ENCODE assay signal across 21 cellular contexts in the genomic region with DNA sequence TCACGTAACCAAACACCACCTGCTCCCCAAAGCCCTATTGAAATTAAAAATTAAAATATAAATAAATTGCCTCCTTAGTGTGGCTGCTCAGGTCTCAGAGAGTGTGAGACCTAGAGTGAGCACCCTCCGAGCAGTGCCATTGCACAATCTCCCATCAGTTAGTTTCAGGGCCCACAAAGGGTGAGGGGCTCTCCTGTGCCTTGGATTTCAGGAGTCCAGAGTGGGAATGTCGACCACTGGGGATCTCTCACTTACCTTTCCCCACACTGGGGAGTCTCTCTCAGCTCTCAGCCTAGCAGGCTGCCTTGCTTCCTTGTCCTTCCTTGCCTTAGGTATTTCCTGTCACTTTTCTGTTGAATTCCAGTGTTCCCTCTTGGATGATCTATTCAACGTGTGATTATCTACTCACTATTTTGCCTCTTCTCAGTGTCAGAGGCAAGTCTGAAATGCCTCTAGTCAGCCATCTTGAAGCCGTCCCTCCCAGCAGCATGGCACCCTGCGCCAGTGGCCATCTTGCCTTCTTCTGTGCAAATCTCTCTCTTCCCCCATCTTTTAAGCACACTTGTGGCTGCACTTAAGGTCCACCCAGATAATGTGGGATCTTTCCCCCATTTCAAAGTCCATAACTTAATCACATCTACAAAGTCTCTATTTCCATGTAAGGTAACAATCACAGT.
"Had no signal": no experiment of that assay in that cellular context is flagged by ENCODE, and none has a peak within 500 bp of the region (broad histone marks: within the 10 kb centered on the region; RNA-seq: fewer than 3 reads in every experiment).

No MANE protein-coding gene starts in this region.

- H3K9me3 ChIP-seq: adrenal gland, lower lobe of right lung had no signal

- H3K27me3 ChIP-seq: adrenal gland, transverse colon, uterus had no signal

- H3K4me1 Mint-ChIP-seq: activated naive CD4-positive, alpha-beta T cell treated with anti-CD3 and anti-CD28 coated beads, Interleukin-2, amount 50 U/mL, for 24 hours; nephron had no signal

- H3K27ac ChIP-seq: adrenal gland, lower lobe of right lung, transverse colon, uterus had no signal

- H3K4me3 ChIP-seq: adrenal gland, lower lobe of right lung, transverse colon, uterus had no signal

- H3K4me3 Mint-ChIP-seq: activated naive CD4-positive, alpha-beta T cell treated with anti-CD3 and anti-CD28 coated beads, Interleukin-2, amount 50 U/mL, for 24 hours; dendritic cell treated with granulocyte-macrophage colony-stimulating factor and Interleukin-4, amounts not matched to agents 40 ng/mL and 50 ng/mL, for 4 days; nephron had no signal

- DNase-seq: activated CD4-positive, alpha-beta T cell treated with anti-CD3 and anti-CD28 coated beads for 48 hours; activated CD4-positive, CD25-positive, alpha-beta regulatory T cell; activated CD8-positive, alpha-beta memory T cell treated with anti-CD3 and anti-CD28 coated beads for 24 hours; activated gamma-delta T cell; effector memory CD4-positive, alpha-beta T cell; lower lobe of right lung; nucleus accumbens; stimulated activated CD4-positive, alpha-beta T cell treated with anti-CD3 and anti-CD28 coated beads, Interleukin-12 subunit alpha, Interleukin-12 subunit beta, amount 100 ng/mL, for 4 hours; stimulated activated CD4-positive, alpha-beta T cell treated with anti-CD3 and anti-CD28 coated beads, Interleukin-1b, Interleukin-23, amount 100 ng/mL, for 48 hours; stimulated activated CD8-positive, alpha-beta memory T cell treated with anti-CD3 and anti-CD28 coated beads, Interleukin-4, amount 100 ng/mL, for 48 hours; stimulated activated naive CD4-positive, alpha-beta T cell treated with Interleukin-2 at 50 U/mL for 16 hours; substantia nigra; T-helper 1 cell; T-helper 9 cell; transverse colon had no signal

- FAIRE-seq: bronchial epithelial cell had no signal

- H3K4me1 ChIP-seq: adrenal gland, lower lobe of right lung, transverse colon, uterus had no signal

- H3K27ac Mint-ChIP-seq: activated naive CD4-positive, alpha-beta T cell treated with anti-CD3 and anti-CD28 coated beads, Interleukin-2, amount 50 U/mL, for 24 hours; dendritic cell treated with granulocyte-macrophage colony-stimulating factor and Interleukin-4, amounts not matched to agents 40 ng/mL and 50 ng/mL, for 4 days; nephron had no signal

- H3K36me3 ChIP-seq: uterus had no signal
